In genomic region chr9:64773491-64773931, GRCh38 we compare ENCODE assay signal across 12 cellular contexts.
DNase-seq lines count a peak whose midpoint lies in the region; ATAC-seq and TF ChIP-seq lines count a peak whose summit lies in the region.
"Had no signal": no experiment of that assay in that cellular context is flagged by ENCODE, and none has a peak within 500 bp of the region (broad histone marks: within the 10 kb centered on the region; RNA-seq: fewer than 3 reads in every experiment).

No MANE protein-coding gene starts in this region.

- no peaks in the 10 kb centered on the region for H3K27me3 ChIP-seq in CD8-positive, alpha-beta T cell (ENCODE audit: insufficient read depth, low read length)
- peaks cover 0 to 31% (median 0%) of the 10 kb centered on the region in 4 donors for H3K27me3 ChIP-seq in esophagus squamous epithelium

- H3K4me3 ChIP-seq in CD8-positive, alpha-beta T cell (ENCODE audit: low read depth, low read length) = no peak overlapping the region
- no peak overlapping the region for H3K4me3 ChIP-seq in NB4 (ENCODE audit: low read depth, low read length)
- peak overlapping the region; percentile 36 to 58 (median 44) for H3K4me3 ChIP-seq in esophagus squamous epithelium

- H3K27ac Mint-ChIP-seq in CD8-positive, alpha-beta T cell = no peak overlapping the region
- H3K27ac Mint-ChIP-seq: naive thymus-derived CD4-positive, alpha-beta T cell; stimulated activated naive B cell treated with anti-CD40 and anti-IgM and Interleukin-4, amounts not matched to agents 10 μg/mL and 1 μg/mL and 100 μg/mL, for 72 hours; WTC11 had no signal

- peak in 5 of 7 experiments; percentile 2 to 47 (median 11) for DNase-seq in CD8-positive, alpha-beta T cell
- DNase-seq in NB4 (ENCODE audit: low read depth) (peak; percentile 0), esophagus squamous epithelium (lab: John Stamatoyannopoulos, UW) (no peak), posterior vena cava (ENCODE audit: low spot score) (peak; percentile 51), NCI-H2171 treated with DMSO at 0.1 percent for 48 hours (lab: John Stamatoyannopoulos, UW) (no peak), GOT3 (lab: John Stamatoyannopoulos, UW) (no peak), NCI-H128 (lab: John Stamatoyannopoulos, UW; ENCODE audit: unreplicated experiment) (no peak)
- DNase-seq: NCI-H1436 treated with DMSO at 0.1 percent for 48 hours; stimulated activated naive B cell treated with anti-CD40 and anti-IgM and Interleukin-4, amounts not matched to agents 10 μg/mL and 1 μg/mL and 100 μg/mL, for 72 hours had no signal

- no peaks in the 10 kb centered on the region for H3K9me3 Mint-ChIP-seq in CD8-positive, alpha-beta T cell
- H3K9me3 Mint-ChIP-seq: stimulated activated naive B cell treated with anti-CD40 and anti-IgM and Interleukin-4, amounts not matched to agents 10 μg/mL and 1 μg/mL and 100 μg/mL, for 72 hours; WTC11 had no signal

- no peak overlapping the region for H3K27ac ChIP-seq in CD8-positive, alpha-beta T cell (ENCODE audit: low read depth, low read length)
- H3K27ac ChIP-seq in esophagus squamous epithelium = no peak overlapping the region

- no peak overlapping the region for H3K4me3 Mint-ChIP-seq in CD8-positive, alpha-beta T cell
- H3K4me3 Mint-ChIP-seq: WTC11 had no signal

- TF ChIP-seq POLR2A in NB4 (IDR thresholded peaks at IDR 0.05; ENCODE audit: extremely low read depth, insufficient read length) (no peak), esophagus squamous epithelium (IDR thresholded peaks at IDR 0.05) (no peak)

- peaks cover 4% of the 10 kb centered on the region for H3K4me1 Mint-ChIP-seq in CD8-positive, alpha-beta T cell (ENCODE audit: low read depth)
- H3K4me1 Mint-ChIP-seq: WTC11 had no signal

- H3K36me3 Mint-ChIP-seq in CD8-positive, alpha-beta T cell = no peaks in the 10 kb centered on the region
- H3K36me3 Mint-ChIP-seq: naive thymus-derived CD4-positive, alpha-beta T cell; stimulated activated naive B cell treated with anti-CD40 and anti-IgM and Interleukin-4, amounts not matched to agents 10 μg/mL and 1 μg/mL and 100 μg/mL, for 72 hours; WTC11 had no signal

- H3K36me3 ChIP-seq in CD8-positive, alpha-beta T cell (ENCODE audit: insufficient read depth, low read length) = no peaks in the 10 kb centered on the region
- no peaks in the 10 kb centered on the region for H3K36me3 ChIP-seq in esophagus squamous epithelium

- no peak for ATAC-seq in CD8-positive, alpha-beta T cell
- ATAC-seq in HG03135 (IDR thresholded peaks at IDR 0.05; ENCODE audit: unreplicated experiment) = no peak
- ATAC-seq: naive thymus-derived CD4-positive, alpha-beta T cell; stimulated activated naive B cell treated with anti-CD40 and anti-IgM and Interleukin-4, amounts not matched to agents 10 μg/mL and 1 μg/mL and 100 μg/mL, for 72 hours; WTC11 had no signal

- no peak for TF ChIP-seq CTCF in CD8-positive, alpha-beta T cell (IDR thresholded peaks at IDR 0.05)
- TF ChIP-seq CTCF in NB4 (IDR thresholded peaks at IDR 0.05; ENCODE audit: low read depth, low read length) (no peak), esophagus squamous epithelium (IDR thresholded peaks at IDR 0.05) (no peak)

- intact Hi-C loops in CD8-positive, alpha-beta T cell (cut with DNase I, micrococcal nuclease) = no loop called here
- intact Hi-C loops in esophagus squamous epithelium (cut with DNase I) = no loop called here
- intact Hi-C loops in posterior vena cava (cut with DNase I) = no loop called here

- POLR2A ChIA-PET in CD8-positive, alpha-beta T cell (lab: Charles Lee) = no interaction called here

- peaks cover 5% of the 10 kb centered on the region for H3K27me3 Mint-ChIP-seq in CD8-positive, alpha-beta T cell (ENCODE audit: low read depth)

- H3K4me1 ChIP-seq in CD8-positive, alpha-beta T cell (ENCODE audit: insufficient read depth, low read length) = no peaks in the 10 kb centered on the region
- H3K4me1 ChIP-seq in esophagus squamous epithelium = peaks cover 0 to 4% (median 0%) of the 10 kb centered on the region in 3 donors

- no peaks in the 10 kb centered on the region for H3K9me3 ChIP-seq in CD8-positive, alpha-beta T cell (ENCODE audit: low read length)
- no peaks in the 10 kb centered on the region for H3K9me3 ChIP-seq in esophagus squamous epithelium

- CTCF ChIA-PET in CD8-positive, alpha-beta T cell (lab: Charles Lee) = no interaction called here

- WGBS in esophagus squamous epithelium, 2 donors = 0 to 2% methylated on average over 8 to 9 of the region's 59 CpGs

Comparison
In these comparisons a context has a peak if more than half of its experiments do, and no peak if none do; other contexts are left out.
1. DNase-seq: peak in CD8-positive, alpha-beta T cell (5 of 7), NB4 (single experiment) and posterior vena cava (single experiment); none in esophagus squamous epithelium (single experiment), NCI-H2171 treated with DMSO at 0.1 percent for 48 hours (single experiment), GOT3 (single experiment) and NCI-H128 (single experiment).
2. H3K4me3 ChIP-seq: peak in esophagus squamous epithelium (4 of 4); none in CD8-positive, alpha-beta T cell (single experiment) and NB4 (single experiment).